16 cellular contexts compared by ENCODE assay signal in genomic region chr20:51526754-51527153, GRCh38. TPM values are rescaled to one million over a fixed set of nuclear protein-coding genes. Genes with fewer than 3 reads are reported as not detected.
DNase-seq lines count a peak whose midpoint lies in the region; ATAC-seq and TF ChIP-seq lines count a peak whose summit lies in the region.
"Had no signal": no experiment of that assay in that cellular context is flagged by ENCODE, and none has a peak within 500 bp of the region (broad histone marks: within the 10 kb centered on the region; RNA-seq: fewer than 3 reads in every experiment).

No MANE protein-coding gene starts in this region.

- H3K36me3 ChIP-seq in cardiac muscle cell (peaks cover 3% of the 10 kb centered on the region), heart right ventricle (peaks cover 0 to 17% (median 0%) of the 10 kb centered on the region in 9 donors), OCI-LY1 (ENCODE audit: insufficient read depth, low read length) (peaks cover 19% of the 10 kb centered on the region)
- H3K36me3 ChIP-seq: colonic mucosa, thoracic aorta had no signal

- H3F3A ChIP-seq in OCI-LY1 (ENCODE audit: insufficient read depth, low read length) = no peaks in the 10 kb centered on the region

- no peaks in the 10 kb centered on the region for H3K27me3 ChIP-seq in cardiac muscle cell
- no peaks in the 10 kb centered on the region for H3K27me3 ChIP-seq in heart right ventricle
- H3K27me3 ChIP-seq in OCI-LY1 (ENCODE audit: insufficient read depth, low read length) = no peaks in the 10 kb centered on the region
- H3K27me3 ChIP-seq: colonic mucosa, gastroesophageal sphincter had no signal

- peaks cover 14% of the 10 kb centered on the region for H3K79me2 ChIP-seq in OCI-LY1 (ENCODE audit: insufficient read depth, low read length)

- H3K9me3 ChIP-seq in cardiac muscle cell (ENCODE audit: low read depth) (no peaks in the 10 kb centered on the region), heart right ventricle (no peaks in the 10 kb centered on the region), OCI-LY1 (ENCODE audit: low read length) (no peaks in the 10 kb centered on the region)
- H3K9me3 ChIP-seq: colonic mucosa, gastroesophageal sphincter, SK-N-SH, thoracic aorta had no signal

- H3K9me2 ChIP-seq in OCI-LY1 (ENCODE audit: low read depth, low read length) = no peaks in the 10 kb centered on the region
- H3K9me2 ChIP-seq: SK-N-SH had no signal

- DNase-seq in cardiac muscle cell (ENCODE audit: low read depth in 1 of 2, low spot score in 1 of 2) = no peak
- no peak for DNase-seq in heart right ventricle
- no peak for DNase-seq in activated naive CD8-positive, alpha-beta T cell treated with anti-CD3 and anti-CD28 coated beads, Interleukin-2, amount 50 U/mL, for 24 hours
- no peak for DNase-seq in stimulated activated naive B cell treated with anti-CD40 and anti-IgM and Interleukin-4, amounts not matched to agents 10 μg/mL and 1 μg/mL and 100 μg/mL, for 72 hours
- DNase-seq in CD14-positive monocyte (ENCODE audit: low spot score) = no peak
- no peak for DNase-seq in SKM-1 (lab: John Stamatoyannopoulos, UW; ENCODE audit: unreplicated experiment)
- DNase-seq in omental fat pad (ENCODE audit: low spot score) = no peak
- DNase-seq: colonic mucosa, NCI-H1694 treated with DMSO at 0.1 percent for 48 hours, NCI-H510A treated with DMSO at 0.1 percent for 48 hours, retina, SK-N-SH had no signal

- H3K4me1 ChIP-seq in cardiac muscle cell (ENCODE audit: low read depth) (peaks cover 42% of the 10 kb centered on the region), heart right ventricle (peaks cover 0 to 54% (median 24%) of the 10 kb centered on the region in 9 donors), OCI-LY1 (ENCODE audit: insufficient read depth, low read length, severe bottlenecking) (peaks cover 100% of the 10 kb centered on the region)
- H3K4me1 ChIP-seq: colonic mucosa had no signal

- H3K36me3 Mint-ChIP-seq in activated naive CD8-positive, alpha-beta T cell treated with anti-CD3 and anti-CD28 coated beads, Interleukin-2, amount 50 U/mL, for 24 hours (ENCODE audit: low read depth) = peaks cover 31% of the 10 kb centered on the region
- peaks cover 26 to 64% of the 10 kb centered on the region in 2 donors for H3K36me3 Mint-ChIP-seq in stimulated activated naive B cell treated with anti-CD40 and anti-IgM and Interleukin-4, amounts not matched to agents 10 μg/mL and 1 μg/mL and 100 μg/mL, for 72 hours
- H3K36me3 Mint-ChIP-seq in CD14-positive monocyte = no peaks in the 10 kb centered on the region

- H3K4me3 ChIP-seq in cardiac muscle cell (no peak overlapping the region), heart right ventricle (no peak overlapping the region), OCI-LY1 (ENCODE audit: low read depth, low read length, poor library complexity, severe bottlenecking) (no peak overlapping the region)
- H3K4me3 ChIP-seq: colonic mucosa, gastroesophageal sphincter had no signal

- H3K27ac ChIP-seq in cardiac muscle cell (peak overlapping the region; percentile 62), heart right ventricle (peak overlapping the region in 1 of 10 donors; percentile 55), OCI-LY1 (ENCODE audit: low read depth, low read length, poor library complexity, severe bottlenecking) (peak overlapping the region; percentile 93)
- H3K27ac ChIP-seq: thoracic aorta had no signal

- WGBS in heart right ventricle, 2 donors = 94% methylated on average over 4 of the region's 4 CpGs

- H3K27ac Mint-ChIP-seq in activated naive CD8-positive, alpha-beta T cell treated with anti-CD3 and anti-CD28 coated beads, Interleukin-2, amount 50 U/mL, for 24 hours = peak overlapping the region; percentile 97
- peak overlapping the region; percentile 93 for H3K27ac Mint-ChIP-seq in stimulated activated naive B cell treated with anti-CD40 and anti-IgM and Interleukin-4, amounts not matched to agents 10 μg/mL and 1 μg/mL and 100 μg/mL, for 72 hours
- no peak overlapping the region for H3K27ac Mint-ChIP-seq in CD14-positive monocyte

- intact Hi-C loops in heart right ventricle (cut with DNase I) = no loop called here
- intact Hi-C loops in CD14-positive monocyte (cut with micrococcal nuclease) = no loop called here

- H3K9ac ChIP-seq in OCI-LY1 (ENCODE audit: low read length) = peak overlapping the region; percentile 49; the same call in 1 of the 2 replicates
- H3K9ac ChIP-seq: SK-N-SH had no signal

- H3K4me2 ChIP-seq in OCI-LY1 (ENCODE audit: low read length) = peak overlapping the region; percentile 56
- H3K4me2 ChIP-seq: SK-N-SH had no signal

- peak overlapping the region; percentile 75 for H3K4me3 Mint-ChIP-seq in activated naive CD8-positive, alpha-beta T cell treated with anti-CD3 and anti-CD28 coated beads, Interleukin-2, amount 50 U/mL, for 24 hours
- H3K4me3 Mint-ChIP-seq in stimulated activated naive B cell treated with anti-CD40 and anti-IgM and Interleukin-4, amounts not matched to agents 10 μg/mL and 1 μg/mL and 100 μg/mL, for 72 hours = peak overlapping the region; percentile 9 to 17
- H3K4me3 Mint-ChIP-seq in CD14-positive monocyte = no peak overlapping the region

- H3K4me1 Mint-ChIP-seq in activated naive CD8-positive, alpha-beta T cell treated with anti-CD3 and anti-CD28 coated beads, Interleukin-2, amount 50 U/mL, for 24 hours = peaks cover 88% of the 10 kb centered on the region
- H3K4me1 Mint-ChIP-seq in stimulated activated naive B cell treated with anti-CD40 and anti-IgM and Interleukin-4, amounts not matched to agents 10 μg/mL and 1 μg/mL and 100 μg/mL, for 72 hours = peaks cover 64 to 78% of the 10 kb centered on the region in 2 donors
- H3K4me1 Mint-ChIP-seq in CD14-positive monocyte = peaks cover 17% of the 10 kb centered on the region

- no peaks in the 10 kb centered on the region for H3K9me3 Mint-ChIP-seq in activated naive CD8-positive, alpha-beta T cell treated with anti-CD3 and anti-CD28 coated beads, Interleukin-2, amount 50 U/mL, for 24 hours
- H3K9me3 Mint-ChIP-seq in stimulated activated naive B cell treated with anti-CD40 and anti-IgM and Interleukin-4, amounts not matched to agents 10 μg/mL and 1 μg/mL and 100 μg/mL, for 72 hours = no peaks in the 10 kb centered on the region
- no peaks in the 10 kb centered on the region for H3K9me3 Mint-ChIP-seq in CD14-positive monocyte

- H4K20me1 ChIP-seq in OCI-LY1 (ENCODE audit: insufficient read depth, low read length) = no peaks in the 10 kb centered on the region

- TF ChIP-seq CTCF in cardiac muscle cell (IDR thresholded peaks at IDR 0.05; ENCODE audit: low read depth, low read length) (no peak), heart right ventricle (IDR thresholded peaks at IDR 0.05) (no peak), OCI-LY1 (IDR thresholded peaks at IDR 0.05; ENCODE audit: low read length) (no peak), CD14-positive monocyte (IDR thresholded peaks at IDR 0.05) (no peak), omental fat pad (IDR thresholded peaks at IDR 0.05) (no peak)

- H3K27me3 Mint-ChIP-seq in activated naive CD8-positive, alpha-beta T cell treated with anti-CD3 and anti-CD28 coated beads, Interleukin-2, amount 50 U/mL, for 24 hours = no peaks in the 10 kb centered on the region
- H3K27me3 Mint-ChIP-seq in stimulated activated naive B cell treated with anti-CD40 and anti-IgM and Interleukin-4, amounts not matched to agents 10 μg/mL and 1 μg/mL and 100 μg/mL, for 72 hours = no peaks in the 10 kb centered on the region
- H3K27me3 Mint-ChIP-seq in CD14-positive monocyte (ENCODE audit: low read depth in 3 of 3) = peaks cover 0 to 4% (median 2%) of the 10 kb centered on the region in 3 donors

- ATAC-seq in heart right ventricle (no peak), omental fat pad (ENCODE audit: low FRiP score) (no peak)
- ATAC-seq in activated naive CD8-positive, alpha-beta T cell treated with anti-CD3 and anti-CD28 coated beads, Interleukin-2, amount 50 U/mL, for 24 hours = no peak
- no peak for ATAC-seq in stimulated activated naive B cell treated with anti-CD40 and anti-IgM and Interleukin-4, amounts not matched to agents 10 μg/mL and 1 μg/mL and 100 μg/mL, for 72 hours (replicated peaks)
- ATAC-seq: gastroesophageal sphincter had no signal

- H2AFZ ChIP-seq in OCI-LY1 (ENCODE audit: low read length) = no peak overlapping the region

RNA-seq across cellular contexts. Expression of gene NFATC2, which starts 15.8 kb away (rescaled TPM):
- total RNA-seq in cardiac muscle cell (9.2 and 17.0 TPM in 2 replicates), heart right ventricle (1 to 10 TPM; 2.0 to 5.7 (median 3.7) TPM), omental fat pad (10 to 100 TPM in 2 of 4 donors, 1 to 10 TPM in 2; 4.1 to 51.5 (median 8.7) TPM)
- polyA plus RNA-seq in cardiac muscle cell (5.8 and 11.3 TPM in 2 replicates), heart right ventricle (1 to 10 TPM in 1 of 2 donors, under 1 TPM in 1; 0.43 to 2.6 TPM), CD14-positive monocyte (under 1 TPM; 0.03 to 0.18 TPM)
- polyA plus RNA-seq: neural cell had no signal

Comparison
In these comparisons a context has a peak if more than half of its experiments do, and no peak if none do; other contexts are left out.
1. H3K27ac Mint-ChIP-seq: peak in activated naive CD8-positive, alpha-beta T cell treated with anti-CD3 and anti-CD28 coated beads, Interleukin-2, amount 50 U/mL, for 24 hours (single experiment) and stimulated activated naive B cell treated with anti-CD40 and anti-IgM and Interleukin-4, amounts not matched to agents 10 μg/mL and 1 μg/mL and 100 μg/mL, for 72 hours (single experiment); none in CD14-positive monocyte (0 of 7).
2. H3K4me3 Mint-ChIP-seq: peak in activated naive CD8-positive, alpha-beta T cell treated with anti-CD3 and anti-CD28 coated beads, Interleukin-2, amount 50 U/mL, for 24 hours (single experiment) and stimulated activated naive B cell treated with anti-CD40 and anti-IgM and Interleukin-4, amounts not matched to agents 10 μg/mL and 1 μg/mL and 100 μg/mL, for 72 hours (2 of 2); none in CD14-positive monocyte (0 of 2).